ENCODE assay signal across 30 cellular contexts in genomic region chr17:41480581-41480980, GRCh38. TPM values are rescaled to one million over a fixed set of nuclear protein-coding genes. Genes with fewer than 3 reads are reported as not detected.
"Had no signal": no experiment of that assay in that cellular context is flagged by ENCODE, and none has a peak within 500 bp of the region (broad histone marks: within the 10 kb centered on the region; RNA-seq: fewer than 3 reads in every experiment).

No MANE protein-coding gene starts in this region.

- H3K4me3 ChIP-seq: hepatocyte, left lung, left ventricle myocardium inferior, lower lobe of right lung, lung, mucosa of descending colon had no signal

- ATAC-seq: left cardiac atrium, left colon, left lobe of liver, left lung, left ventricle myocardium superior, lower lobe of right lung, mucosa of descending colon had no signal

- H3K27me3 ChIP-seq: hepatocyte, left lung had no signal

- H3K4me3 Mint-ChIP-seq: immature natural killer cell, memory B cell, mesothelial cell of epicardium, naive B cell had no signal

- H3K9me3 Mint-ChIP-seq: immature natural killer cell, memory B cell, mesothelial cell of epicardium, naive B cell had no signal

- H3K27ac Mint-ChIP-seq: immature natural killer cell, memory B cell, mesothelial cell of epicardium, naive B cell had no signal

- H3K4me2 ChIP-seq: hepatocyte had no signal

- DNase-seq: hippocampal formation, hypothalamus, immature natural killer cell, islet precursor cell, kidney, kidney glomerular epithelial cell, left cardiac atrium, left colon, left lung, left ventricle myocardium inferior, left ventricle myocardium superior, lower lobe of right lung, mammary epithelial cell, mesenchymal stem cell, mesendoderm, midbrain, mucosa of descending colon, naive B cell had no signal

- H3K4me1 Mint-ChIP-seq: immature natural killer cell had no signal

- H3K9me3 ChIP-seq: left lung, left ventricle myocardium inferior, lower lobe of right lung, mucosa of descending colon had no signal

- H3K4me1 ChIP-seq: left lung, left ventricle myocardium inferior, lower lobe of right lung had no signal

- H3K36me3 ChIP-seq: left lung, left ventricle myocardium inferior, lower lobe of right lung had no signal

- H3K36me3 Mint-ChIP-seq: immature natural killer cell, memory B cell, mesothelial cell of epicardium, naive B cell had no signal

- H3K27ac ChIP-seq: hepatocyte, left lung, left ventricle myocardium inferior, lower lobe of right lung had no signal

RNA-seq across cellular contexts. Expression of gene KRT35, which starts 0.4 kb away (rescaled TPM):
- total RNA-seq: hepatocyte, kidney, kidney epithelial cell, left cardiac atrium, left colon, left lobe of liver, left lung, left ventricle myocardium inferior, left ventricle myocardium superior, liver, lower lobe of right lung, lung, lung microvascular endothelial cell, mammary epithelial cell, mesenteric fat pad, mesothelial cell of epicardium, mononuclear cell, mucosa of descending colon, mucosa of gallbladder, myocyte had no signal

RNA-seq across cellular contexts. Expression of gene KRT36, which starts 9.1 kb away (rescaled TPM):
- total RNA-seq: hepatocyte, kidney, kidney epithelial cell, left cardiac atrium, left lobe of liver, left lung, left ventricle myocardium inferior, left ventricle myocardium superior, lower lobe of right lung, lung, lung microvascular endothelial cell, mammary epithelial cell, mesenteric fat pad, mesothelial cell of epicardium, mononuclear cell, mucosa of descending colon, mucosa of gallbladder, myocyte had no signal

RNA-seq across cellular contexts. Expression of gene KRT32, which starts 13.4 kb away (rescaled TPM):
- total RNA-seq: hepatocyte, kidney, kidney epithelial cell, left cardiac atrium, left colon, left lobe of liver, left lung, left ventricle myocardium superior, liver, lower lobe of right lung, lung, lung microvascular endothelial cell, mammary epithelial cell, mesenteric fat pad, mesothelial cell of epicardium, mononuclear cell, mucosa of descending colon, mucosa of gallbladder, myocyte had no signal

RNA-seq across cellular contexts. Expression of gene KRT13, which starts 24.8 kb away (rescaled TPM):
- total RNA-seq: kidney, kidney epithelial cell, left cardiac atrium, left lobe of liver, left ventricle myocardium inferior, left ventricle myocardium superior, lung microvascular endothelial cell, mesenteric fat pad, myocyte had no signal

RNA-seq across cellular contexts. Expression of gene KRT15, which starts 38.1 kb away (rescaled TPM):
- total RNA-seq: left ventricle myocardium inferior, liver, mesenteric fat pad, mononuclear cell, myocyte had no signal
